Comparison of ENCODE assay signal across 9 cellular contexts in the genomic region with DNA sequence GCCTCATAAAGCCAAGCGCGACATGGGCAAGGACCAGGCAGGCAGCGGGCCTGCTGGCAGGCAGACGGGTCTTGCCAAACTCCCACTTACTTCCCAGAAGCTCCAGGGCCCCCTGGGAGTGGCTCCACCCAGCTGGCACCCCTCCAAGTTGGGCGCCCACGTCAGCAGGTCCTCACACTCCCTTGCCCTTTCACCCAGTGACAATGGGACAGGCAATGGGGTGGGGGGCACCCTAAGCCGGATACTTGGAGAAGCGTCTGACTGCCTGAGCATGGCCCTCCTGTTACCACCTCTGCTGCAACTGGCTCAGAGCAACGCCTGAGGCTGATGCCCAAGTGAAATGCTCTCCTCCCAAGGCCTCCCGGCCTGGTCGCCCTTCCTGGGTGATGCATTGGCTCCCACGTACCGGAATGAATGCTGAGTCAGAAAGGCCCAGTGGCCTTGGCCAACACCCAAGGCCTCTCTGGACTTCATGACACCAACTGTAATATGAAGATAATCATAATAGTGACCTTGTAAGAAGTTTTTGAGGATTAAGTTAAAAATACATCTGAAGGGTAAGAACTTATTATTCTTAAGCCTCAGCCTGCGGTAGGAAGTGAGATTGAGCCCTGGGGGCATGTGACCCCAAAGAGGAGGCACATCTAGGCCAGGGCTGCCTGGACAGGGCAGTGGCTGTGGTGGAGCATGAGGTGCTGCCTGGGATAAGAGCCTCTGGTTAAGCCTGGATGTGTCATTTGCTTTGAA. TPM values are rescaled to one million over a fixed set of nuclear protein-coding genes. Genes with fewer than 3 reads are reported as not detected.
DNase-seq lines count a peak whose midpoint lies in the region; ATAC-seq lines count a peak whose summit lies in the region.
"Had no signal": no experiment of that assay in that cellular context is flagged by ENCODE, and none has a peak within 500 bp of the region (broad histone marks: within the 10 kb centered on the region; RNA-seq: fewer than 3 reads in every experiment).

No MANE protein-coding gene starts in this region.

- ATAC-seq in GM19023 (IDR thresholded peaks at IDR 0.05; ENCODE audit: unreplicated experiment), result no peak

- intact Hi-C loops in cardiac septum (cut with DNase I), result no loop called here

- peak; percentile 50 for DNase-seq in GM04503 (ENCODE audit: low read depth)
- DNase-seq in T1000 (lab: John Stamatoyannopoulos, UW), result peak; percentile 75
- DNase-seq in cardiac septum (ENCODE audit: low spot score), result peak; percentile 83
- DNase-seq in skeletal muscle cell (ENCODE audit: low read depth), result peak; percentile 55
- DNase-seq in foreskin melanocyte, result no peak
- DNase-seq in islet precursor cell, result no peak
- DNase-seq in NCI-H526 (lab: John Stamatoyannopoulos, UW), result no peak

- no peak overlapping the region for H3K4me3 ChIP-seq in skeletal muscle cell (ENCODE audit: low read depth, low read length)
- H3K4me3 ChIP-seq: breast epithelium had no signal

RNA-seq across cellular contexts. Expression of a gene that starts 31.7 kb away (rescaled TPM):
- 0.70 TPM for total RNA-seq in cardiac septum

RNA-seq across cellular contexts. Expression of a gene that starts 39.9 kb away (rescaled TPM):
- total RNA-seq in cardiac septum, result 18.6 TPM

Comparison
In these comparisons a context has a peak if more than half of its experiments do, and no peak if none do; other contexts are left out.
1. DNase-seq: peak in GM04503 (single experiment), T1000 (single experiment), cardiac septum (single experiment) and skeletal muscle cell (single experiment); none in foreskin melanocyte (single experiment), islet precursor cell (single experiment) and NCI-H526 (0 of 2).